In genomic region chr2:64910972-64911433, GRCh38 we compare ENCODE assay signal across 17 cellular contexts.
DNase-seq lines count a peak whose midpoint lies in the region; ATAC-seq and TF ChIP-seq lines count a peak whose summit lies in the region.
"Had no signal": no experiment of that assay in that cellular context is flagged by ENCODE, and none has a peak within 500 bp of the region (broad histone marks: within the 10 kb centered on the region; RNA-seq: fewer than 3 reads in every experiment).

No MANE protein-coding gene starts in this region.

- intact Hi-C loops in natural killer cell (cut with micrococcal nuclease), result no loop called here

- no peak overlapping the region for H3K4me2 ChIP-seq in OCI-LY1 (ENCODE audit: low read length)

- H3K4me1 Mint-ChIP-seq in natural killer cell treated with Interleukin-12 subunit alpha and Interleukin-12 subunit beta and Interleukin-15 and Interleukin-18, amount 100 ng/mL, for 72 hours (ENCODE audit: low read depth in 2 of 2), result peaks cover 8 to 9% of the 10 kb centered on the region in 2 donors
- H3K4me1 Mint-ChIP-seq in natural killer cell, result no peaks in the 10 kb centered on the region

- TF ChIP-seq CTCF in natural killer cell (IDR thresholded peaks at IDR 0.05) (no peak), OCI-LY1 (IDR thresholded peaks at IDR 0.05; ENCODE audit: low read length) (no peak), fibroblast of villous mesenchyme (IDR thresholded peaks at IDR 0.05; ENCODE audit: insufficient read depth, low read depth, low read length) (no peak)

- H3K27ac Mint-ChIP-seq in natural killer cell treated with Interleukin-12 subunit alpha and Interleukin-12 subunit beta and Interleukin-15 and Interleukin-18, amount 100 ng/mL, for 72 hours, result no peak overlapping the region
- H3K27ac Mint-ChIP-seq in natural killer cell, result no peak overlapping the region

- no peak for DNase-seq in natural killer cell treated with Interleukin-12 subunit alpha and Interleukin-12 subunit beta and Interleukin-15 and Interleukin-18, amount 100 ng/mL, for 72 hours (ENCODE audit: low spot score)
- DNase-seq in natural killer cell (no peak), fibroblast of villous mesenchyme (ENCODE audit: low read depth) (peak; percentile 24), RKO (ENCODE audit: low spot score) (no peak), dermis blood vessel endothelial cell (no peak)
- DNase-seq: activated CD4-positive, alpha-beta T cell treated with anti-CD3 and anti-CD28 coated beads, Interleukin-2, amount 50 U/mL, for 1 hour; activated effector memory CD4-positive, alpha-beta T cell treated with Interleukin-2 at 50 U/mL for 16 hours; amniotic stem cell; left ventricle myocardium inferior; NCI-H1417 treated with DMSO at 0.1 percent for 48 hours; NCI-H526; stimulated activated CD4-positive, alpha-beta T cell treated with anti-CD3 and anti-CD28 coated beads, Interleukin-2, amount 100 ng/mL, for 24 hours; substantia nigra had no signal

- H2AFZ ChIP-seq in OCI-LY1 (ENCODE audit: low read length), result no peak overlapping the region

- peak overlapping the region; percentile 46 for H3K27ac ChIP-seq in OCI-LY1 (ENCODE audit: low read depth, low read length, poor library complexity, severe bottlenecking)
- H3K27ac ChIP-seq: left ventricle myocardium inferior had no signal

- peaks cover 5% of the 10 kb centered on the region; the same call in 1 of the 2 replicates for H3K9me3 ChIP-seq in OCI-LY1 (ENCODE audit: low read length)
- H3K9me3 ChIP-seq: HAP-1, left ventricle myocardium inferior had no signal

- H3K9me3 Mint-ChIP-seq in natural killer cell treated with Interleukin-12 subunit alpha and Interleukin-12 subunit beta and Interleukin-15 and Interleukin-18, amount 100 ng/mL, for 72 hours, result no peaks in the 10 kb centered on the region
- H3K9me3 Mint-ChIP-seq in natural killer cell, result no peaks in the 10 kb centered on the region

- H3K4me3 Mint-ChIP-seq in natural killer cell treated with Interleukin-12 subunit alpha and Interleukin-12 subunit beta and Interleukin-15 and Interleukin-18, amount 100 ng/mL, for 72 hours, result no peak overlapping the region
- H3K4me3 Mint-ChIP-seq in natural killer cell, result no peak overlapping the region

- H3K36me3 Mint-ChIP-seq in natural killer cell treated with Interleukin-12 subunit alpha and Interleukin-12 subunit beta and Interleukin-15 and Interleukin-18, amount 100 ng/mL, for 72 hours, result no peaks in the 10 kb centered on the region
- H3K36me3 Mint-ChIP-seq in natural killer cell, result no peaks in the 10 kb centered on the region

- H4K20me1 ChIP-seq in OCI-LY1 (ENCODE audit: insufficient read depth, low read length), result no peaks in the 10 kb centered on the region

- no peak overlapping the region for H3K9ac ChIP-seq in OCI-LY1 (ENCODE audit: low read length)

- H3F3A ChIP-seq in OCI-LY1 (ENCODE audit: insufficient read depth, low read length), result peaks cover 8% of the 10 kb centered on the region

- peak; percentile 59 to 81 for ATAC-seq in natural killer cell treated with Interleukin-12 subunit alpha and Interleukin-12 subunit beta and Interleukin-15 and Interleukin-18, amount 100 ng/mL, for 72 hours
- ATAC-seq in natural killer cell, result no peak
- ATAC-seq in GM18867 (IDR thresholded peaks at IDR 0.05; ENCODE audit: unreplicated experiment), result no peak
- ATAC-seq: sciatic nerve had no signal

- no peaks in the 10 kb centered on the region for H3K9me2 ChIP-seq in OCI-LY1 (ENCODE audit: low read depth, low read length)

- peaks cover 0 to 4% of the 10 kb centered on the region in 2 donors for H3K27me3 Mint-ChIP-seq in natural killer cell treated with Interleukin-12 subunit alpha and Interleukin-12 subunit beta and Interleukin-15 and Interleukin-18, amount 100 ng/mL, for 72 hours
- H3K27me3 Mint-ChIP-seq in natural killer cell (ENCODE audit: low read depth in 2 of 2), result peaks cover 0 to 6% of the 10 kb centered on the region in 2 donors

- no peaks in the 10 kb centered on the region for H3K27me3 ChIP-seq in OCI-LY1 (ENCODE audit: insufficient read depth, low read length)

- H3K4me1 ChIP-seq in OCI-LY1 (ENCODE audit: insufficient read depth, low read length, severe bottlenecking), result peaks cover 42% of the 10 kb centered on the region

- H3K36me3 ChIP-seq in OCI-LY1 (ENCODE audit: insufficient read depth, low read length), result peaks cover 4% of the 10 kb centered on the region; the same call in 1 of the 2 replicates
- H3K36me3 ChIP-seq: HAP-1, left ventricle myocardium inferior had no signal

- H3K4me3 ChIP-seq in OCI-LY1 (ENCODE audit: low read depth, low read length, poor library complexity, severe bottlenecking) (no peak overlapping the region), fibroblast of villous mesenchyme (ENCODE audit: low read depth, low read length) (no peak overlapping the region)
- H3K4me3 ChIP-seq: HAP-1, left ventricle myocardium inferior had no signal

- H3K79me2 ChIP-seq in OCI-LY1 (ENCODE audit: insufficient read depth, low read length), result no peaks in the 10 kb centered on the region

Comparison
In these comparisons a context has a peak if more than half of its experiments do, and no peak if none do; other contexts are left out.
1. ATAC-seq: peak in natural killer cell treated with Interleukin-12 subunit alpha and Interleukin-12 subunit beta and Interleukin-15 and Interleukin-18, amount 100 ng/mL, for 72 hours (2 of 2); none in natural killer cell (0 of 3) and GM18867 (single experiment).